In the genomic region with DNA sequence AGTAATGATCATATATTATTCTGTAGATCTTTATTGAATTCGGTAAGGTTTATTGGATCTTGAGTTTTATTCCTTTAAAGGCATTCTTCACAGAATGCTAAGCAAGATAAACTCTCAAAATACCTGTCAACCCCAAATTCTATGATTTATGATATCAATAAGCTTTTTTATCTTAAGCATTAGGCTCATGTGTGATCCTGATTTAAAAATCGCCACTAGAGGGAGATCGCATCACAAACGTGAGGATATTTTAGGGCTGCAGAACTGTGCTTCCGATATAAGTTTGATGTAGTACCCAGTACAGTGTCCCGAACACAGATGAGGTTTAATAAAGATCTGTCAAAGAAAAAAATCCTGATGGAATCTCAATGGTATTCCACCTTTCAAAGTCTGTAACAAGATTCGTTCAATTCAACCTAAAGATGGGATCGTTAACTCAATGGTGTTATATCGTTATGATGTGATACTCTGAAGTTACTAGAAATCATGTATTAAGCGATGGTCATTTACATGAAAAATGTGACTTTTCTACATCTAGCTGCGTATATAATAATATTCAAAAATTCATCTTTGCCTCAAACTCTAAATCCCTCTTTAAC, we compare ENCODE assay signal across 7 cellular contexts.
A peak's percentile ranks its signal among the peaks of the same experiment; 100 is the strongest.
DNase-seq lines count a peak whose midpoint lies in the region; ATAC-seq, FAIRE-seq and TF ChIP-seq lines count a peak whose summit lies in the region.

No MANE protein-coding gene starts in this region.

- H3K4me3 Mint-ChIP-seq in endodermal cell, result no peak overlapping the region

- no peaks in the 10 kb centered on the region for H3K36me3 ChIP-seq in DND-41 (ENCODE audit: insufficient read depth, low read length)
- H3K36me3 ChIP-seq in endodermal cell (ENCODE audit: control insufficient read depth, insufficient read depth, low read length), result no peaks in the 10 kb centered on the region

- no peak overlapping the region for H3K4me2 ChIP-seq in DND-41 (ENCODE audit: insufficient read depth, low read length)

- H3K9me3 Mint-ChIP-seq in endodermal cell, result peaks cover 3% of the 10 kb centered on the region

- H3K4me1 ChIP-seq in DND-41 (ENCODE audit: insufficient read depth, low read length), result 0 out of 2 replicates have a peak, but pooled peaks cover 2% of the 10 kb centered on the region
- no peaks in the 10 kb centered on the region for H3K4me1 ChIP-seq in endodermal cell (ENCODE audit: control insufficient read depth, insufficient read depth, low read length)

- H3K4me1 Mint-ChIP-seq in endodermal cell, result no peaks in the 10 kb centered on the region

- TF ChIP-seq CTCF in DND-41 (IDR thresholded peaks at IDR 0.05; ENCODE audit: borderline replicate concordance, extremely low read depth, low read length, poor library complexity, severe bottlenecking) (peak; percentile 88), endodermal cell (conservative IDR thresholded peaks at IDR 0.05) (peak; percentile 86)

- H4K20me1 ChIP-seq in DND-41 (ENCODE audit: insufficient read depth, low read length), result no peaks in the 10 kb centered on the region

- no peaks in the 10 kb centered on the region for H3K36me3 Mint-ChIP-seq in endodermal cell (ENCODE audit: low read depth)

- no peaks in the 10 kb centered on the region for H3K79me2 ChIP-seq in DND-41 (ENCODE audit: insufficient read depth, low read length)

- FAIRE-seq in GM19239 (lab: Jason Lieb, UNC), result peak; percentile 82

- H3K27me3 ChIP-seq in DND-41 (ENCODE audit: insufficient read depth, low read length, poor library complexity) (no peaks in the 10 kb centered on the region), endodermal cell (ENCODE audit: control insufficient read depth, insufficient read depth, low read length, poor library complexity, severe bottlenecking) (no peaks in the 10 kb centered on the region)

- no peak overlapping the region for H3K4me3 ChIP-seq in DND-41 (ENCODE audit: low read depth in 1 of 2, low read length in 2 of 2)
- no peak overlapping the region for H3K4me3 ChIP-seq in endodermal cell (ENCODE audit: low read length)

- H3K9me3 ChIP-seq in DND-41 (ENCODE audit: insufficient read depth, low read length, severe bottlenecking) (no peaks in the 10 kb centered on the region), endodermal cell (ENCODE audit: control insufficient read depth, low read length) (peaks cover 11% of the 10 kb centered on the region)

- no peak overlapping the region for H2AFZ ChIP-seq in DND-41 (ENCODE audit: low read depth, low read length)

- no peak overlapping the region for H3K27ac Mint-ChIP-seq in endodermal cell

- H3K9ac ChIP-seq in DND-41 (ENCODE audit: low read depth, low read length) (no peak overlapping the region), endodermal cell (ENCODE audit: extremely low read depth, low read length, poor library complexity, severe bottlenecking) (no peak overlapping the region)

- WGBS in endodermal cell (ENCODE audit: insufficient coverage in 1 of 2, insufficient read length in 1 of 2), 2 experiments, result 28 to 56% methylated on average over 6 to 11 of the region's 11 CpGs

- H3K27ac ChIP-seq in DND-41 (ENCODE audit: low read length), result no peak overlapping the region
- no peak overlapping the region for H3K27ac ChIP-seq in endodermal cell (ENCODE audit: low read depth, low read length)

- no peaks in the 10 kb centered on the region for H3K27me3 Mint-ChIP-seq in endodermal cell (ENCODE audit: insufficient read depth)

- ATAC-seq in DND-41 (ENCODE audit: insufficient read depth, low read depth), result peak; percentile 90

- DNase-seq in DND-41, result peak; percentile 32
- peak; percentile 20 for DNase-seq in GM19239 (ENCODE audit: insufficient read length, low spot score)
- DNase-seq in HT-29 (ENCODE audit: low spot score), result peak; percentile 64
- DNase-seq in RPMI7951 (ENCODE audit: low read depth), result peak; percentile 52
- no peak for DNase-seq in endodermal cell
- DNase-seq in mucosa of gallbladder (ENCODE audit: low spot score), result peak; percentile 15
- no peak for DNase-seq in activated effector memory CD4-positive, alpha-beta T cell treated with Interleukin-2 at 50 U/mL for 16 hours

Comparison
In these comparisons a context has a peak if more than half of its experiments do, and no peak if none do; other contexts are left out.
1. DNase-seq: peak in DND-41 (single experiment), GM19239 (single experiment), HT-29 (single experiment), RPMI7951 (single experiment) and mucosa of gallbladder (single experiment); none in endodermal cell (single experiment) and activated effector memory CD4-positive, alpha-beta T cell treated with Interleukin-2 at 50 U/mL for 16 hours (single experiment).